ENCODE assay signal across 1 cellular context in the genomic region with DNA sequence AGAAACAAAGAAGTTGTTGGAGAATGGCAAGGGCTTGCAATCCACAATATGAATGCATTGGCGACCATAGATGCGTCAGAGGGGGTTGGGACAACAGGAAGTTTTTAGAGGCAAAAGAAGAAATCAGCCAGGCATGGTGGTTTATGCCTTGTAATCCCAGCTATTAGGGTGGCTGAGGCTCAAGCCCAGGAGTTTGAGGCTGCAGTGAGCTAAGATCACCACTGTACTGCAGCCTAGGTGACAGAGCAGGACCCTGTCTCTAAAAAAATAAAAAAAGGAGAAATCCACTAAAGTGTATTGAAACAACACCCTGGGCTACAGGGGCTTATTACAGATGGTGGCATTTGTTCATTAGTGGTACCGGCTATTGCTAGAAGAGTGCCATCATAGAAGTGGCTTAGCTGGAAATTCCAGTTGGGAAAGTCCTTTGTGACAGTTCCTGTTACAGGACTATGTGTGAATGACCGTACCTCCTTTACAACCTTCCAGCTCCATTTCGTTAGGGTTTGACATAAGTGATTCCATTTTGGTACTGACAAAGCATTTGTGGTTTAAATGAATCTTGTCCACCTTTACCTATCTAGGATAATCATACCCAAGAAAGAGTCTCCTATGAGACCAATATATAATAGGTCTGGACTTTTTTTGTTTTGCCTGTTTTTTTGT.
TF ChIP-seq lines count a peak whose summit lies in the region.

No MANE protein-coding gene starts in this region.

TF ChIP-seq in K562, 482 proteins besides CTCF, POLR2A, EP300 and RAD21 (continued from another document):
- TF ChIP-seq, protein P1, sequence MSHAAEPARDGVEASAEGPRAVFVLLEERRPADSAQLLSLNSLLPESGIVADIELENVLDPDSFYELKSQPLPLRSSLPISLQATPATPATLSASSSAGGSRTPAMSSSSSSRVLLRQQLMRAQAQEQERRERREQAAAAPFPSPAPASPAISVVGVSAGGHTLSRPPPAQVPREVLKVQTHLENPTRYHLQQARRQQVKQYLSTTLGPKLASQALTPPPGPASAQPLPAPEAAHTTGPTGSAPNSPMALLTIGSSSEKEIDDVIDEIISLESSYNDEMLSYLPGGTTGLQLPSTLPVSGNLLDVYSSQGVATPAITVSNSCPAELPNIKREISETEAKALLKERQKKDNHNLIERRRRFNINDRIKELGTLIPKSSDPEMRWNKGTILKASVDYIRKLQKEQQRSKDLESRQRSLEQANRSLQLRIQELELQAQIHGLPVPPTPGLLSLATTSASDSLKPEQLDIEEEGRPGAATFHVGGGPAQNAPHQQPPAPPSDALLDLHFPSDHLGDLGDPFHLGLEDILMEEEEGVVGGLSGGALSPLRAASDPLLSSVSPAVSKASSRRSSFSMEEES (CRISPR knock-in tag; IDR thresholded peaks at IDR 0.05): no peak
- 0 out of 2 replicates have a peak, but pooled peaks have one; percentile 20 for TF ChIP-seq CXXC5 (CRISPR knock-in tag; IDR thresholded peaks at IDR 0.05)
- peak; percentile 68; the same call in 1 of the 2 replicates for TF ChIP-seq DMBX1 (CRISPR knock-in tag; IDR thresholded peaks at IDR 0.05; ENCODE audit: borderline replicate concordance)
- 0 out of 2 replicates have a peak, but pooled peaks have one; percentile 17 for TF ChIP-seq PTTG1 (tag; IDR thresholded peaks at IDR 0.05; ENCODE audit: low read depth)
